ENCODE assay signal across 17 cellular contexts in genomic region chr2:31251018-31251417, GRCh38. TPM values are rescaled to one million over a fixed set of nuclear protein-coding genes. Genes with fewer than 3 reads are reported as not detected.
DNase-seq lines count a peak whose midpoint lies in the region; ATAC-seq and TF ChIP-seq lines count a peak whose summit lies in the region.
"Had no signal": no experiment of that assay in that cellular context is flagged by ENCODE, and none has a peak within 500 bp of the region (broad histone marks: within the 10 kb centered on the region; RNA-seq: fewer than 3 reads in every experiment).

No MANE protein-coding gene starts in this region.

- no peak overlapping the region for H3K9ac ChIP-seq in BLaER1 treated with 17β-estradiol and CSF1 and Interleukin-3, amounts not matched to agents 10 nM and 100 nM
- H3K9ac ChIP-seq in Karpas-422 (ENCODE audit: low read length) (peak overlapping the region; percentile 63), neuronal stem cell (ENCODE audit: low read depth, low read length, poor library complexity) (peak overlapping the region; percentile 50), SK-N-SH (no peak overlapping the region)
- H3K9ac ChIP-seq: KMS-11 had no signal

- CTCF ChIA-PET in SK-N-SH (lab: Yijun Ruan, JAX) = interaction anchor here (1.0 to 1.3 kb wide), 3 partner anchors 14 to 82 kb away, joined by 3 to 4 read pairs (median 4); partner anchors contain the start of gene EHD3

- peaks cover 0 to 1% (median 0%) of the 10 kb centered on the region in 11 experiments; a peak in 2 of 22 replicates for H4K20me1 ChIP-seq in BLaER1 treated with 17β-estradiol and CSF1 and Interleukin-3, amounts not matched to agents 10 nM and 100 nM
- H4K20me1 ChIP-seq in Karpas-422 (ENCODE audit: insufficient read depth, low read depth, low read length) (peaks cover 16% of the 10 kb centered on the region), SK-N-SH (ENCODE audit: insufficient read depth) (peaks cover 2% of the 10 kb centered on the region)

- no peak overlapping the region for H4K91ac ChIP-seq in neuronal stem cell (ENCODE audit: low read depth, low read length, poor library complexity)

- peaks cover 14 to 64% (median 53%) of the 10 kb centered on the region in 10 experiments; a peak in 19 of 20 replicates for H3K4me1 ChIP-seq in BLaER1 treated with 17β-estradiol and CSF1 and Interleukin-3, amounts not matched to agents 10 nM and 100 nM
- peaks cover 99% of the 10 kb centered on the region for H3K4me1 ChIP-seq in Karpas-422 (ENCODE audit: low read length)
- H3K4me1 ChIP-seq in neuronal stem cell (ENCODE audit: control insufficient read depth in 2 of 2, insufficient read depth in 1 of 2, low read depth in 1 of 2, low read length in 2 of 2) = peaks cover 0 to 2% of the 10 kb centered on the region in 2 donors
- peaks cover under 1 to 3% of the 10 kb centered on the region in 2 experiments; a peak in 1 of 4 replicates for H3K4me1 ChIP-seq in SK-N-SH (ENCODE audit: control insufficient read depth in 1 of 2, insufficient read depth in 2 of 2, low read depth in 1 of 2, low read length in 1 of 2)

- intact Hi-C loops in left ventricle myocardium superior (cut with micrococcal nuclease) = no loop called here

- no peak for TF ChIP-seq EP300 in SK-N-SH (IDR thresholded peaks at IDR 0.05; ENCODE audit: borderline replicate concordance in 1 of 2, low read depth in 1 of 2, low read length in 1 of 2)

- POLR2A ChIA-PET in SK-N-SH (lab: Yijun Ruan, JAX) = no interaction called here

- H3K27me3 ChIP-seq in BLaER1 treated with 17β-estradiol and CSF1 and Interleukin-3, amounts not matched to agents 10 nM and 100 nM = no peaks in the 10 kb centered on the region
- H3K27me3 ChIP-seq in Karpas-422 (ENCODE audit: low read length) (no peaks in the 10 kb centered on the region), neuronal stem cell (ENCODE audit: control insufficient read depth in 3 of 3, insufficient read depth in 3 of 3, low read depth in 1 of 3, low read length in 3 of 3) (no peaks in the 10 kb centered on the region), SK-N-SH (ENCODE audit: insufficient read depth) (no peaks in the 10 kb centered on the region)

- H3K4ac ChIP-seq in neuronal stem cell (ENCODE audit: low read length) = no peak overlapping the region

- H3K9me3 ChIP-seq in BLaER1 treated with 17β-estradiol and CSF1 and Interleukin-3, amounts not matched to agents 10 nM and 100 nM (replicated peaks in 1 of 11) = no peaks in the 10 kb centered on the region
- H3K9me3 ChIP-seq in Karpas-422 (ENCODE audit: low read length) (no peaks in the 10 kb centered on the region), neuronal stem cell (replicated peaks in 1 of 2; ENCODE audit: control insufficient read depth in 2 of 2, insufficient read depth in 1 of 2, low read depth in 1 of 2, low read length in 2 of 2) (no peaks in the 10 kb centered on the region), SK-N-SH (no peaks in the 10 kb centered on the region)

- no peaks in the 10 kb centered on the region for H3F3A ChIP-seq in SK-N-SH (replicated peaks; ENCODE audit: insufficient read depth)

- H3K23ac ChIP-seq in neuronal stem cell (ENCODE audit: low read depth, low read length, poor library complexity) = peak overlapping the region; percentile 52

- H3K9me2 ChIP-seq in Karpas-422 (replicated peaks; ENCODE audit: insufficient read depth, low read length) (no peaks in the 10 kb centered on the region), SK-N-SH (no peaks in the 10 kb centered on the region)

- no peak overlapping the region for H2BK5ac ChIP-seq in neuronal stem cell (ENCODE audit: low read length)

- ATAC-seq in left ventricle myocardium superior (peak; percentile 88), HG02981 (IDR thresholded peaks at IDR 0.05; ENCODE audit: unreplicated experiment) (no peak)

- WGBS in neuronal stem cell (ENCODE audit: extremely low coverage in 2 of 2, insufficient read length in 2 of 2, insufficient replicate concordance in 1 of 2), 2 donors = no CpG with 5 or more reads among the region's 3 CpGs
- 53% methylated on average over 2 of the region's 3 CpGs for WGBS in SK-N-SH (ENCODE audit: low lambda C conversion rate)

- no peak overlapping the region for H3K27ac ChIP-seq in BLaER1 treated with 17β-estradiol and CSF1 and Interleukin-3, amounts not matched to agents 10 nM and 100 nM
- peak overlapping the region; percentile 98 for H3K27ac ChIP-seq in Karpas-422 (ENCODE audit: low read length)
- no peak overlapping the region for H3K27ac ChIP-seq in neuronal stem cell (replicated peaks; ENCODE audit: low read length)
- no peak overlapping the region; a peak in 1 of 4 replicates for H3K27ac ChIP-seq in SK-N-SH (ENCODE audit: low read depth in 2 of 2, low read length in 1 of 2)
- H3K27ac ChIP-seq: KMS-11 had no signal

- H2AK5ac ChIP-seq in neuronal stem cell (ENCODE audit: low read depth, low read length) = no peak overlapping the region

- no peak overlapping the region for H4K8ac ChIP-seq in neuronal stem cell (ENCODE audit: low read depth, low read length)

- no peak overlapping the region for H2BK12ac ChIP-seq in neuronal stem cell (ENCODE audit: low read length)

- no peak overlapping the region for H3K4me3 ChIP-seq in BLaER1 treated with 17β-estradiol and CSF1 and Interleukin-3, amounts not matched to agents 10 nM and 100 nM
- H3K4me3 ChIP-seq in Karpas-422 (ENCODE audit: low read length) (peak overlapping the region; percentile 47; the same call in 1 of the 2 replicates), neuronal stem cell (ENCODE audit: low read length in 2 of 2) (no peak overlapping the region), SK-N-SH (ENCODE audit: low read depth in 2 of 2, low read length in 1 of 2) (no peak overlapping the region)

- no peak overlapping the region for H2BK120ac ChIP-seq in neuronal stem cell (ENCODE audit: low read depth, low read length)

- H3K4me2 ChIP-seq in BLaER1 treated with 17β-estradiol and CSF1 and Interleukin-3, amounts not matched to agents 10 nM and 100 nM = peak overlapping the region in 8 of 11 experiments; percentile 4 to 51 (median 28); a peak in 12 of 22 replicates
- peak overlapping the region; percentile 86 for H3K4me2 ChIP-seq in Karpas-422 (ENCODE audit: low read depth, low read length, poor library complexity, severe bottlenecking)
- no peak overlapping the region for H3K4me2 ChIP-seq in neuronal stem cell (ENCODE audit: insufficient read depth, low read length, poor library complexity, severe bottlenecking)
- no peak overlapping the region for H3K4me2 ChIP-seq in SK-N-SH
- H3K4me2 ChIP-seq: KMS-11 had no signal

- no peak overlapping the region for H2BK15ac ChIP-seq in neuronal stem cell (ENCODE audit: low read length)

- no peak overlapping the region for H3K18ac ChIP-seq in neuronal stem cell (ENCODE audit: low read length)

- H3K14ac ChIP-seq in neuronal stem cell (ENCODE audit: low read length) = no peak overlapping the region

- no peak for TF ChIP-seq CTCF in SK-N-SH (IDR thresholded peaks at IDR 0.05)

- DNase-seq in Karpas-422 (peak; percentile 64), left ventricle myocardium superior (peak; percentile 64), neuronal stem cell (ENCODE audit: low spot score) (no peak), SK-N-SH (no peak)
- no peak for DNase-seq in activated effector memory CD4-positive, alpha-beta T cell treated with Interleukin-2 at 50 U/mL for 16 hours
- DNase-seq: CD4-positive, alpha-beta T cell; DMS53; HCEC 1CT; NCI-H1092; NCI-H146; NCI-H2081; NCI-H748 treated with DMSO at 0.1 percent for 48 hours had no signal

- H2AFZ ChIP-seq in Karpas-422 (ENCODE audit: low read length) (no peak overlapping the region), neuronal stem cell (ENCODE audit: low read length) (no peak overlapping the region), SK-N-SH (ENCODE audit: low read depth) (no peak overlapping the region)

- H3K79me1 ChIP-seq in neuronal stem cell (ENCODE audit: low read depth, low read length) = no peaks in the 10 kb centered on the region

- H3K79me2 ChIP-seq in Karpas-422 (ENCODE audit: low read length) (peaks cover 22% of the 10 kb centered on the region), SK-N-SH (ENCODE audit: insufficient read depth) (0 out of 2 replicates have a peak, but pooled peaks cover 4% of the 10 kb centered on the region)

- H3K36me3 ChIP-seq in BLaER1 treated with 17β-estradiol and CSF1 and Interleukin-3, amounts not matched to agents 10 nM and 100 nM = peaks cover 0 to 69% (median 29%) of the 10 kb centered on the region in 11 experiments; a peak in 16 of 22 replicates
- H3K36me3 ChIP-seq in Karpas-422 (ENCODE audit: insufficient read depth, low read length) (peaks cover 49% of the 10 kb centered on the region), neuronal stem cell (replicated peaks in 1 of 2; ENCODE audit: control insufficient read depth in 2 of 2, insufficient read depth in 2 of 2, low read length in 2 of 2) (peaks cover 0 to 8% of the 10 kb centered on the region in 2 donors), SK-N-SH (replicated peaks in 1 of 2; ENCODE audit: control insufficient read depth in 1 of 2, insufficient read depth in 2 of 2, low read length in 1 of 2) (peaks cover 29 to 54% of the 10 kb centered on the region in 2 experiments)

- no peak for TF ChIP-seq RAD21 in SK-N-SH (IDR thresholded peaks at IDR 0.05; ENCODE audit: low read length)

TF ChIP-seq in SK-N-SH, 30 proteins besides CTCF, POLR2A, EP300 and RAD21 (continues in another document):
- TF ChIP-seq TEAD4 (IDR thresholded peaks at IDR 0.05; ENCODE audit: borderline replicate concordance, insufficient read depth) (no peak), USF1 (IDR thresholded peaks at IDR 0.05; ENCODE audit: borderline replicate concordance, low read depth) (no peak), FOSL2 (IDR thresholded peaks at IDR 0.05; ENCODE audit: borderline replicate concordance, low read depth) (no peak), RXRA (IDR thresholded peaks at IDR 0.05; ENCODE audit: borderline replicate concordance, low read depth) (no peak)

RNA-seq across cellular contexts. Expression of gene EHD3, which starts 17.1 kb away (rescaled TPM):
- total RNA-seq in Karpas-422 (2014; rRNA removed; shearing (Covaris generic); ENCODE audit: low replicate concordance) = 152 and 200 TPM in 2 replicates
- total RNA-seq in left ventricle myocardium superior = 32.4 TPM
- 5.0 TPM for polyA plus RNA-seq in neuronal stem cell (2013, experiment 1 of 2)
- 4.7 TPM for polyA plus RNA-seq in neuronal stem cell (2013, experiment 2 of 2)
- 45.3 and 45.4 TPM in 2 replicates for polyA plus RNA-seq in SK-N-SH (2012; rRNA removed)
- 23.3 and 36.2 TPM in 2 replicates for polyA plus RNA-seq in SK-N-SH (2012; cell fraction: cytosol; rRNA removed)
- 23.2 and 27.0 TPM in 2 replicates for polyA plus RNA-seq in SK-N-SH (2012; cell fraction: nucleus; rRNA removed)

RNA-seq across cellular contexts. Expression of gene CAPN14, which starts 33.7 kb away (rescaled TPM):
- 2.0 and 2.6 TPM in 2 replicates for total RNA-seq in Karpas-422 (2014; rRNA removed; shearing (Covaris generic); ENCODE audit: low replicate concordance)
- 0.42 TPM for total RNA-seq in left ventricle myocardium superior
- polyA plus RNA-seq in neuronal stem cell (2013, experiment 1 of 2) = 0.06 TPM
- 0.06 TPM for polyA plus RNA-seq in neuronal stem cell (2013, experiment 2 of 2)
- 0.08 and 0.11 TPM in 2 replicates for polyA plus RNA-seq in SK-N-SH (2012; rRNA removed)
- 0.08 and 0.12 TPM in 2 replicates for polyA plus RNA-seq in SK-N-SH (2012; cell fraction: cytosol; rRNA removed)
- polyA plus RNA-seq in SK-N-SH (2012; cell fraction: nucleus; rRNA removed) = 0.20 and 0.25 TPM in 2 replicates
- total RNA-seq: MCF 10A, NCI-H460 had no signal

Comparison
In these comparisons a context has a peak if more than half of its experiments do, and no peak if none do; other contexts are left out.
1. H3K4me2 ChIP-seq: peak in BLaER1 treated with 17β-estradiol and CSF1 and Interleukin-3, amounts not matched to agents 10 nM and 100 nM (8 of 11) and Karpas-422 (single experiment); none in neuronal stem cell (single experiment) and SK-N-SH (single experiment).
2. H3K9ac ChIP-seq: peak in Karpas-422 (single experiment) and neuronal stem cell (single experiment); none in BLaER1 treated with 17β-estradiol and CSF1 and Interleukin-3, amounts not matched to agents 10 nM and 100 nM (0 of 11) and SK-N-SH (single experiment).
3. DNase-seq: peak in Karpas-422 (single experiment) and left ventricle myocardium superior (single experiment); none in neuronal stem cell (single experiment), SK-N-SH (single experiment) and activated effector memory CD4-positive, alpha-beta T cell treated with Interleukin-2 at 50 U/mL for 16 hours (single experiment).